ENCODE assay signal across 5 cellular contexts in genomic region chr10:78849731-78850130, GRCh38.
"Had no signal": no experiment of that assay in that cellular context is flagged by ENCODE, and none has a peak within 500 bp of the region (broad histone marks: within the 10 kb centered on the region; RNA-seq: fewer than 3 reads in every experiment).

No MANE protein-coding gene starts in this region.

- H3K4me1 Mint-ChIP-seq: IgD-negative memory B cell had no signal

- H3K9me3 Mint-ChIP-seq: GM23338, H9, IgD-negative memory B cell had no signal

- H3K4me3 Mint-ChIP-seq: GM23338, H9 had no signal

- H3K27ac Mint-ChIP-seq: GM23338, IgD-negative memory B cell had no signal

- H3K36me3 Mint-ChIP-seq: IgD-negative memory B cell had no signal

- DNase-seq: H9, HCEC 1CT, KBM-7 had no signal

- ATAC-seq: GM23338 had no signal

- H3K4me3 ChIP-seq: GM23338 had no signal
